ENCODE assay signal across 8 cellular contexts in the genomic region with DNA sequence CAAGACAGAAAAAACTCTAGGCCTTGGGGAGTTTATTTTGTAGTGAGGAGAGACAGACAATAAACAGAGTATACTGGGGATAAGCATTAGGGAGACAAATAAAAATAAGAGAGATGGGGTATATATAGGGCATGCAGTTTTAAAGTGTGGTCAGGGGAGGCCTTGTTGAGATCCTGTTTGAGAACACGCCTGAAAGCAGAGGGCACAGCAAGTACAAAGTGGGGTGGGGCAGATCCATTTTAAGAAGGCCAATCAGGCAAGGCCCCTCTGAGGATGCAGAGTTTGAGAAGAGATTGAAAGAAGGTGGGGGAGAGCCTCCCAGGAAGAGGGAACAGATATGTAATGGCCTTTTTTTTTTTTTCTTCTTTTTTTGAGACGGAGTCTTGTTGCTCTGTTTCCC. TPM values are rescaled to one million over a fixed set of nuclear protein-coding genes. Genes with fewer than 3 reads are reported as not detected.
DNase-seq lines count a peak whose midpoint lies in the region; ATAC-seq and TF ChIP-seq lines count a peak whose summit lies in the region.

No MANE protein-coding gene starts in this region.

- no peak overlapping the region for H2BK15ac ChIP-seq in neuronal stem cell (ENCODE audit: low read length)

- H3K27me3 Mint-ChIP-seq in natural killer cell (ENCODE audit: low read depth in 2 of 2) = no peaks in the 10 kb centered on the region

- H2BK12ac ChIP-seq in neuronal stem cell (ENCODE audit: low read length) = no peak overlapping the region

- WGBS in neuronal stem cell (ENCODE audit: extremely low coverage in 2 of 2, insufficient read length in 2 of 2, insufficient replicate concordance in 1 of 2), 2 donors = no CpG with 5 or more reads among the region's 2 CpGs

- no peak for TF ChIP-seq CTCF in BE2C (IDR thresholded peaks at IDR 0.05; ENCODE audit: low read depth, low read length)
- no peak for TF ChIP-seq CTCF in KMS-11 (conservative IDR thresholded peaks at IDR 0.05; ENCODE audit: low read depth, low read length)
- TF ChIP-seq CTCF in coronary artery (IDR thresholded peaks at IDR 0.05) = no peak
- TF ChIP-seq CTCF in natural killer cell (IDR thresholded peaks at IDR 0.05) = no peak

- peak overlapping the region; percentile 99 for H3K27ac Mint-ChIP-seq in natural killer cell

- DNase-seq in BE2C (no peak), coronary artery (ENCODE audit: low spot score) (no peak), natural killer cell (no peak), amygdala (lab: John Stamatoyannopoulos, UW) (no peak), DMS153 (lab: John Stamatoyannopoulos, UW) (no peak), neuronal stem cell (ENCODE audit: low spot score) (no peak)

- H3K4ac ChIP-seq in neuronal stem cell (ENCODE audit: low read length) = no peak overlapping the region

- H3K79me1 ChIP-seq in neuronal stem cell (ENCODE audit: low read depth, low read length) = peaks cover 10% of the 10 kb centered on the region

- H2AK5ac ChIP-seq in neuronal stem cell (ENCODE audit: low read depth, low read length) = no peak overlapping the region

- H3K4me3 ChIP-seq in BE2C (ENCODE audit: low read depth, low read length) (peak overlapping the region; percentile 97; the same call in 1 of the 2 replicates), KMS-11 (IDR thresholded peaks at IDR 0.05; ENCODE audit: insufficient read depth, low read depth, low read length) (no peak overlapping the region), coronary artery (peak overlapping the region; percentile 74), neuronal stem cell (ENCODE audit: low read length in 2 of 2) (no peak overlapping the region)

- peaks cover 6% of the 10 kb centered on the region for H3K36me3 Mint-ChIP-seq in natural killer cell

- peaks cover 57% of the 10 kb centered on the region for H3K36me3 ChIP-seq in BE2C
- peaks cover 13% of the 10 kb centered on the region; the same call in 1 of the 2 replicates for H3K36me3 ChIP-seq in KMS-11 (ENCODE audit: insufficient read depth)
- peaks cover 13 to 60% of the 10 kb centered on the region in 2 donors for H3K36me3 ChIP-seq in neuronal stem cell (replicated peaks in 1 of 2; ENCODE audit: control insufficient read depth in 2 of 2, insufficient read depth in 2 of 2, low read length in 2 of 2)

- H3K9ac ChIP-seq in KMS-11 (no peak overlapping the region), neuronal stem cell (ENCODE audit: low read depth, low read length, poor library complexity) (no peak overlapping the region)

- H3K4me1 Mint-ChIP-seq in natural killer cell = peaks cover 57 to 63% of the 10 kb centered on the region in 2 donors

- no peak overlapping the region for H3K23ac ChIP-seq in neuronal stem cell (ENCODE audit: low read depth, low read length, poor library complexity)

- no peak overlapping the region for H3K14ac ChIP-seq in neuronal stem cell (ENCODE audit: low read length)

- H3K4me1 ChIP-seq in BE2C (peaks cover 3% of the 10 kb centered on the region), KMS-11 (ENCODE audit: low read depth, poor library complexity, severe bottlenecking) (peaks cover 12% of the 10 kb centered on the region), neuronal stem cell (ENCODE audit: control insufficient read depth in 2 of 2, insufficient read depth in 1 of 2, low read depth in 1 of 2, low read length in 2 of 2) (peaks cover 7 to 10% of the 10 kb centered on the region in 2 donors)

- H3K18ac ChIP-seq in neuronal stem cell (ENCODE audit: low read length) = no peak overlapping the region

- H2BK5ac ChIP-seq in neuronal stem cell (ENCODE audit: low read length) = no peak overlapping the region

- no peak overlapping the region for H4K91ac ChIP-seq in neuronal stem cell (ENCODE audit: low read depth, low read length, poor library complexity)

- H2AFZ ChIP-seq in KMS-11 (ENCODE audit: low read depth) = no peak overlapping the region
- no peak overlapping the region for H2AFZ ChIP-seq in neuronal stem cell (ENCODE audit: low read length)

- H3K27me3 ChIP-seq in BE2C = no peaks in the 10 kb centered on the region
- H3K27me3 ChIP-seq in KMS-11 (ENCODE audit: insufficient read depth, low read depth) = no peaks in the 10 kb centered on the region
- H3K27me3 ChIP-seq in neuronal stem cell (ENCODE audit: control insufficient read depth in 3 of 3, insufficient read depth in 3 of 3, low read depth in 1 of 3, low read length in 3 of 3) = no peaks in the 10 kb centered on the region

- H3K9me3 ChIP-seq in BE2C (no peaks in the 10 kb centered on the region; the same call in 1 of the 2 replicates), neuronal stem cell (replicated peaks in 1 of 2; ENCODE audit: control insufficient read depth in 2 of 2, insufficient read depth in 1 of 2, low read depth in 1 of 2, low read length in 2 of 2) (peaks cover 0 to 59% of the 10 kb centered on the region in 2 donors)

- H2BK120ac ChIP-seq in neuronal stem cell (ENCODE audit: low read depth, low read length) = no peak overlapping the region

- no peaks in the 10 kb centered on the region for H4K20me1 ChIP-seq in KMS-11 (ENCODE audit: insufficient read depth)

- no peak overlapping the region for H4K8ac ChIP-seq in neuronal stem cell (ENCODE audit: low read depth, low read length)

- H3K79me2 ChIP-seq in KMS-11 (ENCODE audit: insufficient read depth, low read depth) = peaks cover 68% of the 10 kb centered on the region

- intact Hi-C loops in natural killer cell (cut with micrococcal nuclease) = loop anchor here (5.0 kb wide), 1 partner anchor 45 kb away; no protein-coding TSS in a partner anchor

- H3K4me3 Mint-ChIP-seq in natural killer cell = peak overlapping the region; percentile 99

- H3K27ac ChIP-seq in KMS-11 = no peak overlapping the region
- no peak overlapping the region for H3K27ac ChIP-seq in coronary artery
- no peak overlapping the region for H3K27ac ChIP-seq in neuronal stem cell (replicated peaks; ENCODE audit: low read length)

- H3K9me3 Mint-ChIP-seq in natural killer cell = no peaks in the 10 kb centered on the region

- H3K4me2 ChIP-seq in KMS-11 (0 out of 2 replicates have a peak overlapping the region, but pooled peaks have one; percentile 87), neuronal stem cell (ENCODE audit: insufficient read depth, low read length, poor library complexity, severe bottlenecking) (no peak overlapping the region)

- ATAC-seq in natural killer cell = no peak
- no peak for ATAC-seq in HG02973 (IDR thresholded peaks at IDR 0.05; ENCODE audit: unreplicated experiment)

RNA-seq across cellular contexts. Expression of gene PPP2R1A, which starts 2.1 kb away (rescaled TPM):
- polyA plus RNA-seq in BE2C (2012; ENCODE audit: insufficient read depth, insufficient read length, low read depth) = 714 TPM
- total RNA-seq in natural killer cell = 100 to 1,000 TPM; 221 to 256 (median 232) TPM
- polyA plus RNA-seq in neuronal stem cell (2013, experiment 1 of 2) = 141 TPM
- polyA plus RNA-seq in neuronal stem cell (2013, experiment 2 of 2) = 139 TPM

RNA-seq across cellular contexts. Expression of gene ZNF836, which starts 20.5 kb away (rescaled TPM):
- polyA plus RNA-seq in BE2C (2012; ENCODE audit: insufficient read depth, insufficient read length, low read depth) = 2.4 TPM
- 10 to 100 TPM; 27.9 to 40.2 (median 28.0) TPM for total RNA-seq in natural killer cell
- 10.5 TPM for polyA plus RNA-seq in neuronal stem cell (2013, experiment 1 of 2)
- polyA plus RNA-seq in neuronal stem cell (2013, experiment 2 of 2) = 10.4 TPM

RNA-seq across cellular contexts. Expression of gene ZNF616, which starts 52.2 kb away (rescaled TPM):
- polyA plus RNA-seq in BE2C (2012; ENCODE audit: insufficient read depth, insufficient read length, low read depth) = 6.9 TPM
- 1 to 10 TPM; 3.8 to 7.1 (median 4.8) TPM for total RNA-seq in natural killer cell
- 8.7 TPM for polyA plus RNA-seq in neuronal stem cell (2013, experiment 1 of 2)
- polyA plus RNA-seq in neuronal stem cell (2013, experiment 2 of 2) = 9.3 TPM

Comparison
In these comparisons a context has a peak if more than half of its experiments do, and no peak if none do; other contexts are left out.
1. H3K4me3 ChIP-seq: peak in BE2C (single experiment) and coronary artery (single experiment); none in KMS-11 (single experiment) and neuronal stem cell (0 of 2).